ENCODE assay signal across 12 cellular contexts in genomic region chr3:18438586-18438985, GRCh38. TPM values are rescaled to one million over a fixed set of nuclear protein-coding genes. Genes with fewer than 3 reads are reported as not detected.
DNase-seq lines count a peak whose midpoint lies in the region; ATAC-seq and TF ChIP-seq lines count a peak whose summit lies in the region.
"Had no signal": no experiment of that assay in that cellular context is flagged by ENCODE, and none has a peak within 500 bp of the region (broad histone marks: within the 10 kb centered on the region; RNA-seq: fewer than 3 reads in every experiment).

No MANE protein-coding gene starts in this region.

- BruUV-seq in Calu3 (replicated peaks; lab: Mats Ljungman, UMichigan): no TSS peak

- no peak overlapping the region for H3K27ac ChIP-seq in BLaER1
- H3K27ac ChIP-seq in naive thymus-derived CD4-positive, alpha-beta T cell (ENCODE audit: low read depth, low read length): peak overlapping the region; percentile 97
- H3K27ac ChIP-seq: adrenal gland, SJCRH30, uterus had no signal

- peaks cover 1% of the 10 kb centered on the region for H3K27me3 Mint-ChIP-seq in activated T-helper 1 cell treated with anti-CD3 and anti-CD28 coated beads, Interleukin-12 subunit alpha, Interleukin-12 subunit beta, Interleukin-2, Interleukin-4 antibody, amounts not matched to agents 30 ng/mL and 10 ng/mL and 1 ng/mL, durations not matched to agents 14 hours and 24 hours and 36 hours (ENCODE audit: insufficient read depth)
- no peaks in the 10 kb centered on the region for H3K27me3 Mint-ChIP-seq in naive thymus-derived CD4-positive, alpha-beta T cell
- H3K27me3 Mint-ChIP-seq in Calu3 (ENCODE audit: unreplicated experiment): no peaks in the 10 kb centered on the region

- no peaks in the 10 kb centered on the region for H3K9me3 Mint-ChIP-seq in activated T-helper 1 cell treated with anti-CD3 and anti-CD28 coated beads, Interleukin-12 subunit alpha, Interleukin-12 subunit beta, Interleukin-2, Interleukin-4 antibody, amounts not matched to agents 30 ng/mL and 10 ng/mL and 1 ng/mL, durations not matched to agents 14 hours and 24 hours and 36 hours
- H3K9me3 Mint-ChIP-seq in naive thymus-derived CD4-positive, alpha-beta T cell: no peaks in the 10 kb centered on the region
- no peaks in the 10 kb centered on the region for H3K9me3 Mint-ChIP-seq in Calu3 (ENCODE audit: low read depth, unreplicated experiment)

- H3K4me3 Mint-ChIP-seq in activated T-helper 1 cell treated with anti-CD3 and anti-CD28 coated beads, Interleukin-12 subunit alpha, Interleukin-12 subunit beta, Interleukin-2, Interleukin-4 antibody, amounts not matched to agents 30 ng/mL and 10 ng/mL and 1 ng/mL, durations not matched to agents 14 hours and 24 hours and 36 hours: peak overlapping the region; percentile 91
- peak overlapping the region; percentile 80 to 100 (median 88) for H3K4me3 Mint-ChIP-seq in naive thymus-derived CD4-positive, alpha-beta T cell
- H3K4me3 Mint-ChIP-seq in Calu3 (ENCODE audit: low read depth, unreplicated experiment): no peak overlapping the region

- no peak for TF ChIP-seq CTCF in Calu3 (IDR thresholded peaks at IDR 0.05; ENCODE audit: unreplicated experiment)

- CTCF ChIA-PET in naive thymus-derived CD4-positive, alpha-beta T cell (lab: Charles Lee): interaction anchor here (0.6 to 1.3 kb wide), 7 partner anchors 9 to 313 kb away, joined by 3 to 7 read pairs (median 3); partner anchors contain the start of gene SATB1
- CTCF ChIA-PET in Calu3 (lab: Charles Lee): interaction anchor here (1.3 kb wide), 1 partner anchor 91 kb away, joined by 3 read pairs; no protein-coding TSS in a partner anchor

- peaks cover 73% of the 10 kb centered on the region for H3K36me3 Mint-ChIP-seq in activated T-helper 1 cell treated with anti-CD3 and anti-CD28 coated beads, Interleukin-12 subunit alpha, Interleukin-12 subunit beta, Interleukin-2, Interleukin-4 antibody, amounts not matched to agents 30 ng/mL and 10 ng/mL and 1 ng/mL, durations not matched to agents 14 hours and 24 hours and 36 hours (ENCODE audit: low read depth)
- peaks cover 0 to 60% (median 11%) of the 10 kb centered on the region in 5 donors for H3K36me3 Mint-ChIP-seq in naive thymus-derived CD4-positive, alpha-beta T cell
- H3K36me3 Mint-ChIP-seq in Calu3 (ENCODE audit: insufficient read depth, unreplicated experiment): no peaks in the 10 kb centered on the region

- peak; percentile 95 for ATAC-seq in naive thymus-derived CD4-positive, alpha-beta T cell
- ATAC-seq in HG03442 (IDR thresholded peaks at IDR 0.05; ENCODE audit: unreplicated experiment): no peak

- no peaks in the 10 kb centered on the region for H3K36me3 ChIP-seq in BLaER1
- H3K36me3 ChIP-seq in naive thymus-derived CD4-positive, alpha-beta T cell (ENCODE audit: control insufficient read depth in 2 of 3, insufficient read depth in 3 of 3, low read length in 3 of 3): peaks cover 0 to 3% (median 0%) of the 10 kb centered on the region in 3 experiments
- H3K36me3 ChIP-seq: adrenal gland, SJCRH30, uterus had no signal

- POLR2A ChIA-PET in naive thymus-derived CD4-positive, alpha-beta T cell (lab: Charles Lee): interaction anchor here (0.6 to 11.5 kb wide), 14 partner anchors 9 to 348 kb away, joined by 3 to 206 read pairs (median 3); partner anchors contain the start of gene SATB1

- intact Hi-C loops in activated T-helper 1 cell treated with anti-CD3 and anti-CD28 coated beads, Interleukin-12 subunit alpha, Interleukin-12 subunit beta, Interleukin-2, Interleukin-4 antibody, amounts not matched to agents 30 ng/mL and 10 ng/mL and 1 ng/mL, durations not matched to agents 14 hours and 24 hours and 36 hours (cut with micrococcal nuclease): loop anchor here (1.0 kb wide), 1 partner anchor 8 kb away; no protein-coding TSS in a partner anchor
- intact Hi-C loops in naive thymus-derived CD4-positive, alpha-beta T cell (cut with micrococcal nuclease): loop anchor here (1.0 to 10.0 kb wide), 5 partner anchors 8 to 1554 kb away; partner anchors contain the start of genes PLCL2 (in 1 of the 2) and SATB1 (in 1 of the 2)
- intact Hi-C loops in Calu3 (cut with micrococcal nuclease; ENCODE audit: unreplicated experiment): no loop called here

- H3K27ac Mint-ChIP-seq in activated T-helper 1 cell treated with anti-CD3 and anti-CD28 coated beads, Interleukin-12 subunit alpha, Interleukin-12 subunit beta, Interleukin-2, Interleukin-4 antibody, amounts not matched to agents 30 ng/mL and 10 ng/mL and 1 ng/mL, durations not matched to agents 14 hours and 24 hours and 36 hours: peak overlapping the region; percentile 93
- peak overlapping the region; percentile 87 to 95 (median 93) for H3K27ac Mint-ChIP-seq in naive thymus-derived CD4-positive, alpha-beta T cell
- no peak overlapping the region for H3K27ac Mint-ChIP-seq in Calu3 (ENCODE audit: unreplicated experiment)

- no peak overlapping the region for H3K9ac ChIP-seq in BLaER1

- peaks cover 58% of the 10 kb centered on the region for H3K4me1 ChIP-seq in BLaER1
- H3K4me1 ChIP-seq in naive thymus-derived CD4-positive, alpha-beta T cell (ENCODE audit: control insufficient read depth in 2 of 2, insufficient read depth in 2 of 2, low read length in 2 of 2): peaks cover 11 to 19% of the 10 kb centered on the region in 2 donors
- H3K4me1 ChIP-seq: adrenal gland had no signal

- DNase-seq in T-helper 2 cell: peak in 3 of 5 experiments; percentile 45 to 87 (median 71)
- peak; percentile 67 for DNase-seq in activated T-helper 1 cell treated with anti-CD3 and anti-CD28 coated beads, Interleukin-12 subunit alpha, Interleukin-12 subunit beta, Interleukin-2, Interleukin-4 antibody, amounts not matched to agents 30 ng/mL and 10 ng/mL and 1 ng/mL, durations not matched to agents 14 hours and 24 hours and 36 hours (ENCODE audit: low spot score)
- peak in 8 of 9 donors; percentile 64 to 91 (median 79) for DNase-seq in naive thymus-derived CD4-positive, alpha-beta T cell
- DNase-seq in NCI-H1092 treated with DMSO at 0.1 percent for 48 hours (lab: John Stamatoyannopoulos, UW): no peak
- DNase-seq in Calu3: no peak
- DNase-seq in HT-29 (ENCODE audit: low spot score): no peak
- DNase-seq: adrenal gland, NCI-H1930, SJCRH30, uterus had no signal

- peaks cover 43% of the 10 kb centered on the region for H3K4me1 Mint-ChIP-seq in activated T-helper 1 cell treated with anti-CD3 and anti-CD28 coated beads, Interleukin-12 subunit alpha, Interleukin-12 subunit beta, Interleukin-2, Interleukin-4 antibody, amounts not matched to agents 30 ng/mL and 10 ng/mL and 1 ng/mL, durations not matched to agents 14 hours and 24 hours and 36 hours (ENCODE audit: low read depth)
- H3K4me1 Mint-ChIP-seq in naive thymus-derived CD4-positive, alpha-beta T cell: peaks cover 25 to 53% (median 43%) of the 10 kb centered on the region in 7 donors
- H3K4me1 Mint-ChIP-seq in Calu3 (ENCODE audit: low read depth, unreplicated experiment): no peaks in the 10 kb centered on the region

- no peak overlapping the region for H3K4me3 ChIP-seq in BLaER1
- H3K4me3 ChIP-seq in naive thymus-derived CD4-positive, alpha-beta T cell (ENCODE audit: low read length): peak overlapping the region; percentile 65
- H3K4me3 ChIP-seq: adrenal gland, SJCRH30, uterus had no signal

- H4K20me1 ChIP-seq in BLaER1: peaks cover 70% of the 10 kb centered on the region

- H3K27me3 ChIP-seq in BLaER1: peaks cover 8% of the 10 kb centered on the region
- H3K27me3 ChIP-seq in naive thymus-derived CD4-positive, alpha-beta T cell (ENCODE audit: control insufficient read depth in 2 of 2, insufficient read depth in 2 of 2, low read length in 2 of 2): no peaks in the 10 kb centered on the region
- H3K27me3 ChIP-seq: SJCRH30 had no signal

- peak overlapping the region; percentile 26 for H3K4me2 ChIP-seq in BLaER1

- no peaks in the 10 kb centered on the region for H3K9me3 ChIP-seq in BLaER1
- H3K9me3 ChIP-seq in naive thymus-derived CD4-positive, alpha-beta T cell (ENCODE audit: control insufficient read depth in 2 of 3, low read length in 3 of 3): no peaks in the 10 kb centered on the region
- H3K9me3 ChIP-seq: adrenal gland, SJCRH30, uterus had no signal

RNA-seq across cellular contexts. Expression of gene SATB1, which starts 13.4 kb away (rescaled TPM):
- total RNA-seq in activated T-helper 1 cell treated with anti-CD3 and anti-CD28 coated beads, Interleukin-12 subunit alpha, Interleukin-12 subunit beta, Interleukin-2, Interleukin-4 antibody, amounts not matched to agents 30 ng/mL and 10 ng/mL and 1 ng/mL, durations not matched to agents 14 hours and 24 hours and 36 hours: 679 and 686 TPM in 2 replicates
- total RNA-seq in naive thymus-derived CD4-positive, alpha-beta T cell: 100 to 1,000 TPM; 258 to 482 (median 451) TPM
- polyA plus RNA-seq in naive thymus-derived CD4-positive, alpha-beta T cell: 100 to 1,000 TPM; 286 to 389 TPM
- total RNA-seq in Calu3 (2022): 16.6 and 16.8 TPM in 2 replicates
- 12.6 and 15.1 TPM in 2 replicates for total RNA-seq in HT-29 (2014; rRNA removed; shearing (Covaris generic))

Comparison
In these comparisons a context has a peak if more than half of its experiments do, and no peak if none do; other contexts are left out.
1. DNase-seq: peak in T-helper 2 cell (3 of 5), activated T-helper 1 cell treated with anti-CD3 and anti-CD28 coated beads, Interleukin-12 subunit alpha, Interleukin-12 subunit beta, Interleukin-2, Interleukin-4 antibody, amounts not matched to agents 30 ng/mL and 10 ng/mL and 1 ng/mL, durations not matched to agents 14 hours and 24 hours and 36 hours (single experiment) and naive thymus-derived CD4-positive, alpha-beta T cell (8 of 9); none in NCI-H1092 treated with DMSO at 0.1 percent for 48 hours (single experiment), Calu3 (single experiment) and HT-29 (single experiment).
2. RNA of gene SATB1, which starts 13.4 kb away (total RNA-seq): 679 to 686 TPM in activated T-helper 1 cell treated with anti-CD3 and anti-CD28 coated beads, Interleukin-12 subunit alpha, Interleukin-12 subunit beta, Interleukin-2, Interleukin-4 antibody, amounts not matched to agents 30 ng/mL and 10 ng/mL and 1 ng/mL, durations not matched to agents 14 hours and 24 hours and 36 hours and 258 to 482 TPM in naive thymus-derived CD4-positive, alpha-beta T cell; 16.6 to 16.8 TPM in Calu3 and 12.6 to 15.1 TPM in HT-29; every median in the first group is over 10 times any median in the second.